25 cellular contexts compared by ENCODE assay signal in the genomic region with DNA sequence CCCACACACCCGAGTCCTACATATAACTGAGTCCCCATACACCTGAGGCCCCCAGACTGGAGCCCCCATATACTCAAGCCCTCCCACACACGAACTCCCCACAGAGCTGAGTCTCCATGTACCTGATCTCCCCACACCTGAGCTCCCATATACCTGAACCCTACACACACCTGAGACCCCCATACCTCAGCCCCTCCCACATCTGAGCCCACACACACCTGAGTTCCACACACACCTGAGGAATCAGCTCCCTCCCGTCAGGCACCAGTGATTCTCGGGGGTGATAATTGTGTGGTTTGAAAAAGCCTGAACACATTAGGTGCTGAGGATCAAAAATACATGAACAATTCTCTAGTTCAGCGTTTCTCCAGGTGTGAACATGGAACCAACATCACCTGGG. TPM values are rescaled to one million over a fixed set of nuclear protein-coding genes. Genes with fewer than 3 reads are reported as not detected.
"Had no signal": no experiment of that assay in that cellular context is flagged by ENCODE, and none has a peak within 500 bp of the region (broad histone marks: within the 10 kb centered on the region; RNA-seq: fewer than 3 reads in every experiment).

No MANE protein-coding gene starts in this region.

- H3K36me3 ChIP-seq: neutrophil, right atrium auricular region, thyroid gland had no signal

- H3K9me3 Mint-ChIP-seq: nephron had no signal

- FAIRE-seq: colon, endothelial cell of umbilical vein, frontal cortex, small intestine had no signal

- H3K9me3 ChIP-seq: heart left ventricle, neutrophil, right atrium auricular region, thyroid gland, upper lobe of left lung had no signal

- H3K4me3 ChIP-seq: heart left ventricle, lung, right atrium auricular region, thyroid gland, upper lobe of left lung had no signal

- H3K27me3 ChIP-seq: heart left ventricle, neutrophil, right atrium auricular region, thyroid gland, upper lobe of left lung had no signal

- H3K27ac Mint-ChIP-seq: dendritic cell treated with granulocyte-macrophage colony-stimulating factor and Interleukin-4, amounts not matched to agents 40 ng/mL and 50 ng/mL, for 4 days had no signal

- H3K27ac ChIP-seq: heart left ventricle, neutrophil, right atrium auricular region, thyroid gland, upper lobe of left lung had no signal

- H3K27me3 Mint-ChIP-seq: dendritic cell treated with granulocyte-macrophage colony-stimulating factor and Interleukin-4, amounts not matched to agents 40 ng/mL and 50 ng/mL, for 4 days; naive B cell had no signal

- DNase-seq: cerebellar nuclear complex; erythroblast; heart left ventricle; hippocampal formation; left colon; left ventricle myocardium superior; mesenchymal stem cell; naive B cell; small intestine; stimulated activated CD4-positive, alpha-beta T cell treated with anti-CD3 and anti-CD28 coated beads, Interleukin-12 subunit alpha, Interleukin-12 subunit beta, amount 100 ng/mL, for 4 hours; stimulated activated naive CD4-positive, alpha-beta T cell treated with Interleukin-2 at 50 U/mL for 16 hours; thyroid gland; upper lobe of left lung had no signal

- H3K4me3 Mint-ChIP-seq: dendritic cell treated with granulocyte-macrophage colony-stimulating factor and Interleukin-4, amounts not matched to agents 40 ng/mL and 50 ng/mL, for 4 days; naive B cell; nephron had no signal

- ATAC-seq: left colon, left ventricle myocardium superior had no signal

RNA-seq across cellular contexts. Expression of gene CYP24A1, which starts 49.5 kb away (rescaled TPM):
- total RNA-seq: endothelial cell of umbilical vein, fibroblast of lung, glomerular endothelial cell, heart left ventricle, left colon, left ventricle myocardium superior, osteocyte, pulmonary artery endothelial cell had no signal
- polyA plus RNA-seq: endothelial cell of umbilical vein, fibroblast of lung, heart left ventricle had no signal
